13 cellular contexts compared by ENCODE assay signal in the genomic region with DNA sequence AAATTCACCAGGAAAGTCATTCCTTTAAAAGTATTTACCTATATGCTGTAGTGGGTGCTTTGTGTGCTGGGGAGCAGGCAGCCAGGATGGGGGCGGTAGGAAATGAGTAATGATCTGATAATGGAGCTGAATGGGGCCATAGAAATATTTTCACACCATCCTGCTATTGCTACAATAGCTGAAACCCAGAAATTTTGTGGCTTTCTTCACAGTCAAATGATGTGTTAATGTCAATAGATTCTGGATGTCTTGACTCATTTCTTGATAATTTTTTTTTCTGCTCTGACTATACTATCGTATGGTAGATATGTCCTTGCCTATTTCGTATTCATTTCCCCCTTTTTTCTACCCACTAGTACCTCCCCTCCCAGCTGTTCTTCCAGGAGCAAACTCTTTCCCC. TPM values are rescaled to one million over a fixed set of nuclear protein-coding genes. Genes with fewer than 3 reads are reported as not detected.
A peak's percentile ranks its signal among the peaks of the same experiment; 100 is the strongest.
DNase-seq lines count a peak whose midpoint lies in the region; ATAC-seq and TF ChIP-seq lines count a peak whose summit lies in the region.
"Had no signal": no experiment of that assay in that cellular context is flagged by ENCODE, and none has a peak within 500 bp of the region (broad histone marks: within the 10 kb centered on the region; RNA-seq: fewer than 3 reads in every experiment).

No MANE protein-coding gene starts in this region.

- DNase-seq in GM13977 (ENCODE audit: low spot score) (peak; percentile 10), activated gamma-delta T cell (lab: John Stamatoyannopoulos, UW) (no peak), hippocampal formation (lab: John Stamatoyannopoulos, UW) (no peak), NCI-H2107 (lab: John Stamatoyannopoulos, UW) (no peak), Right ventricle myocardium inferior (ENCODE audit: missing footprints) (no peak)
- peak; percentile 56 for DNase-seq in T-helper 2 cell treated with Interferon-gamma antibody and Interleukin-4, amounts not matched to agents 5 μg/mL and 100 μg/mL, for 36 hours (ENCODE audit: low spot score)
- DNase-seq: DMS 273 treated with DMSO at 0.1 percent for 48 hours, HCEC 1CT, heart right ventricle, NCI-H1417 treated with DMSO at 0.1 percent for 48 hours had no signal

- ATAC-seq in GM19397 (IDR thresholded peaks at IDR 0.05; ENCODE audit: unreplicated experiment) (peak; percentile 59), HG02885 (IDR thresholded peaks at IDR 0.05; ENCODE audit: poor library complexity, unreplicated experiment) (peak; percentile 83), Right ventricle myocardium inferior (no peak)
- ATAC-seq: heart right ventricle had no signal

- no peaks in the 10 kb centered on the region for H3K36me3 Mint-ChIP-seq in T-helper 2 cell treated with Interferon-gamma antibody and Interleukin-4, amounts not matched to agents 5 μg/mL and 100 μg/mL, for 36 hours (ENCODE audit: low read depth)

- in situ Hi-C loops in GM13977 (cut with MboI; ENCODE audit: low pct_unique_long_range_greater_than_20kb, low sequenced_read_pairs, unreplicated experiment) = loop anchor here (25.0 kb wide), 1 partner anchor 1369 kb away; no protein-coding TSS in a partner anchor

- H3K4me3 Mint-ChIP-seq in T-helper 2 cell treated with Interferon-gamma antibody and Interleukin-4, amounts not matched to agents 5 μg/mL and 100 μg/mL, for 36 hours = no peak overlapping the region

- no peaks in the 10 kb centered on the region for H3K9me3 Mint-ChIP-seq in T-helper 2 cell treated with Interferon-gamma antibody and Interleukin-4, amounts not matched to agents 5 μg/mL and 100 μg/mL, for 36 hours

- no peak overlapping the region for H3K27ac Mint-ChIP-seq in T-helper 2 cell treated with Interferon-gamma antibody and Interleukin-4, amounts not matched to agents 5 μg/mL and 100 μg/mL, for 36 hours

- H3K27me3 Mint-ChIP-seq in T-helper 2 cell treated with Interferon-gamma antibody and Interleukin-4, amounts not matched to agents 5 μg/mL and 100 μg/mL, for 36 hours (ENCODE audit: low read depth) = peaks cover 5% of the 10 kb centered on the region

- intact Hi-C loops in Right ventricle myocardium inferior (cut with DNase I) = loop anchor here (5.0 kb wide), 1 partner anchor 49 kb away; no protein-coding TSS in a partner anchor

- peaks cover 5% of the 10 kb centered on the region for H3K4me1 Mint-ChIP-seq in T-helper 2 cell treated with Interferon-gamma antibody and Interleukin-4, amounts not matched to agents 5 μg/mL and 100 μg/mL, for 36 hours (ENCODE audit: low read depth)

- TF ChIP-seq CTCF in GM13977 (IDR thresholded peaks at IDR 0.05; ENCODE audit: extremely low read depth, insufficient read depth, missing control alignments) = no peak

RNA-seq across cellular contexts. Expression of gene RORB, which starts 59.5 kb away (rescaled TPM):
- total RNA-seq in Right ventricle myocardium inferior = 5.6 TPM
- total RNA-seq: myocyte had no signal

Comparison
In these comparisons a context has a peak if more than half of its experiments do, and no peak if none do; other contexts are left out.
1. DNase-seq: peak in GM13977 (single experiment) and T-helper 2 cell treated with Interferon-gamma antibody and Interleukin-4, amounts not matched to agents 5 μg/mL and 100 μg/mL, for 36 hours (single experiment); none in activated gamma-delta T cell (single experiment), hippocampal formation (0 of 2), NCI-H2107 (single experiment) and Right ventricle myocardium inferior (single experiment).